ENCODE assay signal across 20 cellular contexts in genomic region chr19:6719992-6720368, GRCh38. TPM values are rescaled to one million over a fixed set of nuclear protein-coding genes. Genes with fewer than 3 reads are reported as not detected.
DNase-seq lines count a peak whose midpoint lies in the region; ATAC-seq and TF ChIP-seq lines count a peak whose summit lies in the region.
"Had no signal": no experiment of that assay in that cellular context is flagged by ENCODE, and none has a peak within 500 bp of the region (broad histone marks: within the 10 kb centered on the region; RNA-seq: fewer than 3 reads in every experiment).

No MANE protein-coding gene starts in this region.

- H3K4me1 ChIP-seq in mesenchymal stem cell (ENCODE audit: control insufficient read depth, insufficient read depth, low read depth, low read length), result peaks cover 16% of the 10 kb centered on the region
- peaks cover 8% of the 10 kb centered on the region for H3K4me1 ChIP-seq in foreskin keratinocyte
- H3K4me1 ChIP-seq: SJSA1 had no signal

- no peak overlapping the region for H3K18ac ChIP-seq in mesenchymal stem cell (ENCODE audit: low read depth in 1 of 2, low read length in 2 of 2)

- H2BK120ac ChIP-seq in mesenchymal stem cell (ENCODE audit: low read depth, low read length), result no peak overlapping the region

- no peak overlapping the region for H3K4me2 ChIP-seq in mesenchymal stem cell (ENCODE audit: low read length, poor library complexity, severe bottlenecking)

- H3K36me3 ChIP-seq in mesenchymal stem cell (ENCODE audit: control insufficient read depth in 1 of 2, insufficient read depth in 2 of 2, low read depth in 1 of 2, low read length in 2 of 2), result peaks cover 3 to 19% of the 10 kb centered on the region in 2 experiments
- H3K36me3 ChIP-seq: SJSA1 had no signal

- no peak overlapping the region for H2BK5ac ChIP-seq in mesenchymal stem cell (ENCODE audit: low read depth, low read length, poor library complexity, severe bottlenecking)

- peak overlapping the region; percentile 1 for H3K4me3 Mint-ChIP-seq in natural killer cell treated with Interleukin-12 subunit alpha and Interleukin-12 subunit beta and Interleukin-15 and Interleukin-18, amount 100 ng/mL, for 72 hours
- no peak overlapping the region for H3K4me3 Mint-ChIP-seq in natural killer cell
- H3K4me3 Mint-ChIP-seq: stimulated activated naive CD8-positive, alpha-beta T cell treated with anti-CD3 and anti-CD28 coated beads, Interleukin-15, Interleukin-2, amounts not matched to agents 100 ng/mL and 50 ng/mL, for 24 hours had no signal

- peak overlapping the region in 1 of 2 donors; percentile 47 for H3K27ac ChIP-seq in coronary artery
- no peak overlapping the region for H3K27ac ChIP-seq in mesenchymal stem cell (ENCODE audit: low read length, poor library complexity, severe bottlenecking)
- no peak overlapping the region for H3K27ac ChIP-seq in foreskin keratinocyte
- H3K27ac ChIP-seq: SJSA1 had no signal

- H3K27me3 ChIP-seq in mesenchymal stem cell (ENCODE audit: control insufficient read depth in 1 of 2, insufficient read depth in 1 of 2, low read length in 2 of 2) (peaks cover 0 to 6% of the 10 kb centered on the region in 2 experiments), foreskin keratinocyte (no peaks in the 10 kb centered on the region)
- H3K27me3 ChIP-seq: SJSA1 had no signal

- H2BK12ac ChIP-seq in mesenchymal stem cell (ENCODE audit: low read length in 2 of 2), result no peak overlapping the region

- H3K27ac Mint-ChIP-seq in natural killer cell treated with Interleukin-12 subunit alpha and Interleukin-12 subunit beta and Interleukin-15 and Interleukin-18, amount 100 ng/mL, for 72 hours, result peak overlapping the region in 1 of 2 donors; percentile 18
- peak overlapping the region in 1 of 2 donors; percentile 9 for H3K27ac Mint-ChIP-seq in natural killer cell
- H3K27ac Mint-ChIP-seq: progenitor cell of endocrine pancreas; stimulated activated naive CD8-positive, alpha-beta T cell treated with anti-CD3 and anti-CD28 coated beads, Interleukin-15, Interleukin-2, amounts not matched to agents 100 ng/mL and 50 ng/mL, for 24 hours had no signal

- no peak overlapping the region for H2AK5ac ChIP-seq in mesenchymal stem cell (ENCODE audit: low read length, severe bottlenecking)

- ATAC-seq in natural killer cell treated with Interleukin-12 subunit alpha and Interleukin-12 subunit beta and Interleukin-15 and Interleukin-18, amount 100 ng/mL, for 72 hours, result no peak
- ATAC-seq in natural killer cell (no peak), foreskin keratinocyte (no peak), HG03457 (IDR thresholded peaks at IDR 0.05; ENCODE audit: unreplicated experiment) (no peak)
- ATAC-seq: HCT116 had no signal

- WGBS in mesenchymal stem cell, result 93% methylated on average over 3 of the region's 3 CpGs

- H3K9me3 ChIP-seq in mesenchymal stem cell (ENCODE audit: control insufficient read depth, low read length), result no peaks in the 10 kb centered on the region

- TF ChIP-seq CTCF in natural killer cell (IDR thresholded peaks at IDR 0.05) (no peak), coronary artery (IDR thresholded peaks at IDR 0.05) (no peak), foreskin keratinocyte (conservative IDR thresholded peaks at IDR 0.05) (no peak)

- no peak overlapping the region for H4K8ac ChIP-seq in mesenchymal stem cell (ENCODE audit: low read length)

- no peak overlapping the region for H2BK15ac ChIP-seq in mesenchymal stem cell (ENCODE audit: low read depth, poor library complexity, severe bottlenecking)

- H3K9me3 Mint-ChIP-seq in natural killer cell treated with Interleukin-12 subunit alpha and Interleukin-12 subunit beta and Interleukin-15 and Interleukin-18, amount 100 ng/mL, for 72 hours, result peaks cover 5% of the 10 kb centered on the region
- H3K9me3 Mint-ChIP-seq in natural killer cell, result no peaks in the 10 kb centered on the region

- peak overlapping the region; percentile 48 for H3K4me3 ChIP-seq in coronary artery
- peak overlapping the region in 1 of 2 experiments; percentile 85 for H3K4me3 ChIP-seq in mesenchymal stem cell (ENCODE audit: insufficient read depth in 1 of 2, low read depth in 1 of 2, low read length in 2 of 2)
- H3K4me3 ChIP-seq: SJSA1 had no signal

- no peak overlapping the region for H3K4ac ChIP-seq in mesenchymal stem cell (ENCODE audit: low read depth in 1 of 2, low read length in 2 of 2)

- H2AFZ ChIP-seq in mesenchymal stem cell (ENCODE audit: low read depth, low read length), result no peak overlapping the region

- no peaks in the 10 kb centered on the region for H3K79me1 ChIP-seq in mesenchymal stem cell (replicated peaks; ENCODE audit: low read length, poor library complexity, severe bottlenecking)

- H3K27me3 Mint-ChIP-seq in natural killer cell treated with Interleukin-12 subunit alpha and Interleukin-12 subunit beta and Interleukin-15 and Interleukin-18, amount 100 ng/mL, for 72 hours, result peaks cover 5 to 8% of the 10 kb centered on the region in 2 donors
- peaks cover 0 to 9% of the 10 kb centered on the region in 2 donors for H3K27me3 Mint-ChIP-seq in natural killer cell (ENCODE audit: low read depth in 2 of 2)
- H3K27me3 Mint-ChIP-seq: stimulated activated naive CD8-positive, alpha-beta T cell treated with anti-CD3 and anti-CD28 coated beads, Interleukin-15, Interleukin-2, amounts not matched to agents 100 ng/mL and 50 ng/mL, for 24 hours had no signal

- peaks cover 7% of the 10 kb centered on the region for H3K36me3 Mint-ChIP-seq in natural killer cell treated with Interleukin-12 subunit alpha and Interleukin-12 subunit beta and Interleukin-15 and Interleukin-18, amount 100 ng/mL, for 72 hours
- H3K36me3 Mint-ChIP-seq in natural killer cell, result no peaks in the 10 kb centered on the region

- peak overlapping the region; percentile 69 for H3K9ac ChIP-seq in mesenchymal stem cell (ENCODE audit: low read length)

- H3K4me1 Mint-ChIP-seq in natural killer cell treated with Interleukin-12 subunit alpha and Interleukin-12 subunit beta and Interleukin-15 and Interleukin-18, amount 100 ng/mL, for 72 hours (ENCODE audit: low read depth in 2 of 2), result peaks cover 45 to 46% of the 10 kb centered on the region in 2 donors
- peaks cover 25 to 31% of the 10 kb centered on the region in 2 donors for H3K4me1 Mint-ChIP-seq in natural killer cell

- intact Hi-C loops in natural killer cell (cut with micrococcal nuclease), result loop anchor here (5.0 kb wide), 1 partner anchor 43 kb away; no protein-coding TSS in a partner anchor

- no peak overlapping the region for H3K14ac ChIP-seq in mesenchymal stem cell (ENCODE audit: low read length in 2 of 2)

- peak; percentile 8 for DNase-seq in natural killer cell treated with Interleukin-12 subunit alpha and Interleukin-12 subunit beta and Interleukin-15 and Interleukin-18, amount 100 ng/mL, for 72 hours (ENCODE audit: low spot score)
- DNase-seq in natural killer cell, result no peak
- no peak for DNase-seq in coronary artery (ENCODE audit: low spot score)
- DNase-seq in mesenchymal stem cell, result no peak
- no peak for DNase-seq in T-helper 2 cell
- no peak for DNase-seq in KG1 (lab: John Stamatoyannopoulos, UW)
- DNase-seq in foreskin keratinocyte, result no peak
- DNase-seq: activated CD4-positive, alpha-beta T cell treated with anti-CD3 and anti-CD28 coated beads for 4 hours; activated naive CD4-positive, alpha-beta T cell treated with Interleukin-2 at 50 U/mL for 16 hours; DMS153; effector memory CD4-positive, alpha-beta T cell; MM.1S; naive B cell; NCI-H1694 treated with DMSO at 0.1 percent for 48 hours; NCI-H446 had no signal

- H4K91ac ChIP-seq in mesenchymal stem cell (ENCODE audit: low read length), result no peak overlapping the region

- no peak overlapping the region for H3K23ac ChIP-seq in mesenchymal stem cell (ENCODE audit: low read length in 2 of 2)

RNA-seq across cellular contexts. Expression of gene C3, which starts 0.5 kb away (rescaled TPM):
- 1 to 10 TPM; 3.5 to 9.2 TPM for total RNA-seq in natural killer cell treated with Interleukin-12 subunit alpha and Interleukin-12 subunit beta and Interleukin-15 and Interleukin-18, amount 100 ng/mL, for 72 hours
- total RNA-seq in natural killer cell (1 to 10 TPM in 1 of 3 donors, under 1 TPM in 1, not detected in 1; 0.38 to 5.5 TPM), foreskin keratinocyte (3.4 and 4.8 TPM in 2 replicates)
- polyA plus RNA-seq in mesenchymal stem cell (2013, experiment 1 of 2), result 2.3 TPM
- polyA plus RNA-seq in mesenchymal stem cell (2013, experiment 2 of 2), result 2.7 TPM
- 4.6 and 5.2 TPM in 2 replicates for polyA plus RNA-seq in foreskin keratinocyte
- total RNA-seq: SJSA1 had no signal

RNA-seq across cellular contexts. Expression of gene GPR108, which starts 17.4 kb away (rescaled TPM):
- 10 to 100 TPM; 67.4 to 70.4 TPM for total RNA-seq in natural killer cell treated with Interleukin-12 subunit alpha and Interleukin-12 subunit beta and Interleukin-15 and Interleukin-18, amount 100 ng/mL, for 72 hours
- 10 to 100 TPM; 66.1 to 78.0 (median 76.9) TPM for total RNA-seq in natural killer cell
- polyA plus RNA-seq in mesenchymal stem cell (2013, experiment 1 of 2), result 63.6 TPM
- polyA plus RNA-seq in mesenchymal stem cell (2013, experiment 2 of 2), result 61.8 TPM
- 52.3 and 61.7 TPM in 2 replicates for total RNA-seq in foreskin keratinocyte
- 59.8 and 74.0 TPM in 2 replicates for polyA plus RNA-seq in foreskin keratinocyte

RNA-seq across cellular contexts. Expression of gene TRIP10, which starts 19.5 kb away (rescaled TPM):
- total RNA-seq in natural killer cell treated with Interleukin-12 subunit alpha and Interleukin-12 subunit beta and Interleukin-15 and Interleukin-18, amount 100 ng/mL, for 72 hours, result 10 to 100 TPM; 44.8 to 76.5 TPM
- total RNA-seq in natural killer cell (1 to 10 TPM; 1.0 to 5.2 (median 3.3) TPM), foreskin keratinocyte (53.9 and 69.8 TPM in 2 replicates)
- 53.2 TPM for polyA plus RNA-seq in mesenchymal stem cell (2013, experiment 1 of 2)
- 50.7 TPM for polyA plus RNA-seq in mesenchymal stem cell (2013, experiment 2 of 2)
- polyA plus RNA-seq in foreskin keratinocyte, result 69.1 and 80.5 TPM in 2 replicates

RNA-seq across cellular contexts. Expression of gene SH2D3A, which starts 47.3 kb away (rescaled TPM):
- 10 to 100 TPM; 15.2 to 17.8 TPM for total RNA-seq in natural killer cell treated with Interleukin-12 subunit alpha and Interleukin-12 subunit beta and Interleukin-15 and Interleukin-18, amount 100 ng/mL, for 72 hours
- 10 to 100 TPM; 14.6 to 20.1 (median 15.3) TPM for total RNA-seq in natural killer cell
- not detected for polyA plus RNA-seq in mesenchymal stem cell (2013, experiment 1 of 2)
- polyA plus RNA-seq in mesenchymal stem cell (2013, experiment 2 of 2), result 0.07 TPM
- total RNA-seq in foreskin keratinocyte, result 49.3 and 57.8 TPM in 2 replicates
- 54.1 and 56.0 TPM in 2 replicates for polyA plus RNA-seq in foreskin keratinocyte
- total RNA-seq: SJSA1 had no signal

RNA-seq across cellular contexts. Expression of gene TNFSF14, which starts 50.0 kb away (rescaled TPM):
- total RNA-seq in natural killer cell treated with Interleukin-12 subunit alpha and Interleukin-12 subunit beta and Interleukin-15 and Interleukin-18, amount 100 ng/mL, for 72 hours, result 10 to 100 TPM in 1 of 2 donors, 1 to 10 TPM in 1; 4.5 to 11.3 TPM
- total RNA-seq in natural killer cell (10 to 100 TPM; 10.8 to 20.0 (median 11.8) TPM), foreskin keratinocyte (not detected in 2 replicates)
- not detected for polyA plus RNA-seq in mesenchymal stem cell (2013, experiment 1 of 2)
- polyA plus RNA-seq in mesenchymal stem cell (2013, experiment 2 of 2), result not detected
- polyA plus RNA-seq in foreskin keratinocyte, result not detected in 2 replicates
- total RNA-seq: progenitor cell of endocrine pancreas, SJSA1 had no signal
